In genomic region chr6:168158280-168158979, GRCh38 we compare ENCODE assay signal across 15 cellular contexts.
DNase-seq lines count a peak whose midpoint lies in the region; ATAC-seq and TF ChIP-seq lines count a peak whose summit lies in the region.
"Had no signal": no experiment of that assay in that cellular context is flagged by ENCODE, and none has a peak within 500 bp of the region (broad histone marks: within the 10 kb centered on the region; RNA-seq: fewer than 3 reads in every experiment).

No MANE protein-coding gene starts in this region.

- H3K27ac ChIP-seq in transverse colon, result peak overlapping the region; percentile 54 to 78 (median 64)

- no peaks in the 10 kb centered on the region for H3K9me3 ChIP-seq in transverse colon
- H3K9me3 ChIP-seq: heart left ventricle had no signal

- H3K27me3 ChIP-seq in transverse colon, result no peaks in the 10 kb centered on the region

- in situ Hi-C loops in transverse colon (cut with MboI; ENCODE audit: low pct_ligation_motif_present in 1 of 4, low pct_unique_long_range_greater_than_20kb in 1 of 4, low sequenced_read_pairs in 3 of 4), result loop anchor here in 2 of 4 donors (10.0 to 25.0 kb wide), 3 partner anchors 196 to 729 kb away; no protein-coding TSS in a partner anchor

- peaks cover 10 to 65% (median 36%) of the 10 kb centered on the region in 4 donors for H3K4me1 ChIP-seq in transverse colon

- TF ChIP-seq CTCF in glutamatergic neuron (IDR thresholded peaks at IDR 0.05; ENCODE audit: partially characterized antibody, unreplicated experiment), result no peak
- TF ChIP-seq CTCF in transverse colon (IDR thresholded peaks at IDR 0.05), result no peak

- no peak for TF ChIP-seq EP300 in transverse colon (IDR thresholded peaks at IDR 0.05; ENCODE audit: low read depth)

- H3K9me3 Mint-ChIP-seq in glutamatergic neuron (ENCODE audit: unreplicated experiment), result peaks cover 23% of the 10 kb centered on the region

- no peaks in the 10 kb centered on the region for H3K36me3 ChIP-seq in transverse colon
- H3K36me3 ChIP-seq: heart left ventricle had no signal

- H3K4me3 ChIP-seq in transverse colon, result no peak overlapping the region
- H3K4me3 ChIP-seq: K562 had no signal

- peak overlapping the region; percentile 73 for H3K4me3 Mint-ChIP-seq in glutamatergic neuron (ENCODE audit: unreplicated experiment)

- no peaks in the 10 kb centered on the region for H3K36me3 Mint-ChIP-seq in glutamatergic neuron (ENCODE audit: unreplicated experiment)

- ATAC-seq in HG02884 (IDR thresholded peaks at IDR 0.05; ENCODE audit: unreplicated experiment) (no peak), HG03457 (IDR thresholded peaks at IDR 0.05; ENCODE audit: unreplicated experiment) (no peak)
- ATAC-seq: K562 had no signal

- peaks cover 7% of the 10 kb centered on the region for H3K27me3 Mint-ChIP-seq in glutamatergic neuron (ENCODE audit: unreplicated experiment)

- peak overlapping the region; percentile 95 for H3K27ac Mint-ChIP-seq in glutamatergic neuron (ENCODE audit: unreplicated experiment)

- H3K4me1 Mint-ChIP-seq in glutamatergic neuron (ENCODE audit: low read depth, unreplicated experiment), result peaks cover 60% of the 10 kb centered on the region

- TF ChIP-seq POLR2A in transverse colon (IDR thresholded peaks at IDR 0.05), result no peak

- 47 to 50% methylated on average over 9 to 18 of the region's 18 CpGs for WGBS in transverse colon (ENCODE audit: low coverage in 1 of 2), 2 donors

- intact Hi-C loops in transverse colon (cut with DNase I; ENCODE audit: low total_unique reads), result no loop called here

- DNase-seq in NCI-H2227 treated with DMSO at 0.1 percent for 48 hours (lab: John Stamatoyannopoulos, UW) (peak; percentile 10), NCI-H2227 (lab: John Stamatoyannopoulos, UW; ENCODE audit: unreplicated experiment) (no peak), NCI-H510A (lab: John Stamatoyannopoulos, UW) (peak; percentile 74), glutamatergic neuron (no peak), transverse colon (no peak), NCI-H2081 treated with DMSO at 0.1 percent for 48 hours (lab: John Stamatoyannopoulos, UW) (no peak)
- DNase-seq: 8988T; activated CD4-positive, alpha-beta T cell treated with anti-CD3 and anti-CD28 coated beads for 4 hours; activated gamma-delta T cell treated with Interleukin-2 at 50 U/mL for 16 hours; midbrain; NCI-H69 had no signal

Comparison
In these comparisons a context has a peak if more than half of its experiments do, and no peak if none do; other contexts are left out.
1. DNase-seq: peak in NCI-H2227 treated with DMSO at 0.1 percent for 48 hours (single experiment) and NCI-H510A (single experiment); none in NCI-H2227 (single experiment), glutamatergic neuron (single experiment), transverse colon (single experiment) and NCI-H2081 treated with DMSO at 0.1 percent for 48 hours (single experiment).